13 cellular contexts compared by ENCODE assay signal in the genomic region with DNA sequence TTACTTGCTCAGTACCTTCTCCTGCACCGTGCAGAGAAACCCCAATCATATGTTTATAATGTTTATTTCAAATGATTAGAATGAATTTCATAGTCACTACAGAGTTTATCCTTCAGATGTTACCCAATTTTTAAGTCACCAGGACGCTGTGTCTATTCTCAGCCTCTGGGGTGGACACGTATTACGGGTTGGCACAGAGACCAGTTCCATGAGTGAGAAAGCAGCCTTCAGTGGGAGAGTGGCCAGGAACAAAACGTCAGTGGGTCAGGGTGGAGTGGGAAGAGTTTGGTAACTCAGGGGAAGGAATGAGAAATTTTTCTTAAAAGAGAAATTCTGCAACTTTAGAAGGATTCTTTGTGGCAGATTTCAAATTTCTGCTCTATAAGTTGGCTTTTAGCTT.
A peak's percentile ranks its signal among the peaks of the same experiment; 100 is the strongest.
DNase-seq lines count a peak whose midpoint lies in the region; ATAC-seq and TF ChIP-seq lines count a peak whose summit lies in the region.
"Had no signal": no experiment of that assay in that cellular context is flagged by ENCODE, and none has a peak within 500 bp of the region (broad histone marks: within the 10 kb centered on the region; RNA-seq: fewer than 3 reads in every experiment).

No MANE protein-coding gene starts in this region.

- peak overlapping the region; percentile 70 for H3K27ac ChIP-seq in left ventricle myocardium inferior (replicated peaks)
- peak overlapping the region; percentile 46 for H3K27ac ChIP-seq in psoas muscle

- H3K9me3 ChIP-seq in left ventricle myocardium inferior (replicated peaks) (no peaks in the 10 kb centered on the region), psoas muscle (no peaks in the 10 kb centered on the region)
- H3K9me3 ChIP-seq: BE2C had no signal

- DNase-seq in AG09319 (ENCODE audit: extremely low read depth, low read depth) = peak; percentile 88
- peak; percentile 67 for DNase-seq in astrocyte of the spinal cord (ENCODE audit: low read depth, low spot score)
- peak; percentile 77 for DNase-seq in left ventricle myocardium inferior
- peak; percentile 83 to 86 for DNase-seq in psoas muscle
- no peak for DNase-seq in NCI-H1694 treated with DMSO at 0.1 percent for 48 hours (lab: John Stamatoyannopoulos, UW)
- DNase-seq in stimulated activated CD8-positive, alpha-beta memory T cell treated with anti-CD3 and anti-CD28 coated beads, Interleukin-4, amount 100 ng/mL, for 48 hours = no peak
- no peak for DNase-seq in SW 1271 (lab: John Stamatoyannopoulos, UW)
- DNase-seq: activated T-cell treated with anti-CD3 and anti-CD28 coated beads, Interleukin-2, amount 50 U/mL, for 4 hours; BE2C; effector memory CD8-positive, alpha-beta T cell; NCI-H1436; stimulated activated CD4-positive, alpha-beta T cell treated with anti-CD3 and anti-CD28 coated beads, Interleukin-2, amount 100 ng/mL, for 24 hours had no signal

- H3K4me1 ChIP-seq in left ventricle myocardium inferior = peaks cover 29% of the 10 kb centered on the region
- no peaks in the 10 kb centered on the region for H3K4me1 ChIP-seq in psoas muscle
- H3K4me1 ChIP-seq: BE2C had no signal

- H3K4me3 ChIP-seq in astrocyte of the spinal cord (ENCODE audit: low read depth, low read length) (no peak overlapping the region), left ventricle myocardium inferior (peak overlapping the region; percentile 6), psoas muscle (no peak overlapping the region)

- in situ Hi-C loops in astrocyte of the spinal cord (cut with HindIII; ENCODE audit: low sequenced_read_pairs) = no loop called here

- intact Hi-C loops in left ventricle myocardium inferior (cut with micrococcal nuclease) = no loop called here
- intact Hi-C loops in psoas muscle (cut with DNase I) = no loop called here

- 18 to 27% (median 20%) methylated on average over 5 of the region's 5 CpGs for WGBS in psoas muscle, 3 donors

- no peaks in the 10 kb centered on the region for H3K27me3 ChIP-seq in left ventricle myocardium inferior (ENCODE audit: low read depth)
- no peaks in the 10 kb centered on the region for H3K27me3 ChIP-seq in psoas muscle (ENCODE audit: insufficient read depth in 3 of 3, low read length in 2 of 3)
- H3K27me3 ChIP-seq: BE2C had no signal

- H3K36me3 ChIP-seq in left ventricle myocardium inferior = no peaks in the 10 kb centered on the region
- no peaks in the 10 kb centered on the region for H3K36me3 ChIP-seq in psoas muscle (ENCODE audit: insufficient read depth in 1 of 2, low read depth in 1 of 2)
- H3K36me3 ChIP-seq: BE2C had no signal

- peak in 3 of 4 donors; percentile 88 to 93 (median 91) for ATAC-seq in psoas muscle
- no peak for ATAC-seq in HG02981 (IDR thresholded peaks at IDR 0.05; ENCODE audit: unreplicated experiment)
- ATAC-seq: activated T-cell treated with anti-CD3 and anti-CD28 coated beads, Interleukin-2, amount 50 U/mL, for 4 hours; effector memory CD8-positive, alpha-beta T cell had no signal

- TF ChIP-seq CTCF in AG09319 (IDR thresholded peaks at IDR 0.05; ENCODE audit: low read depth, low read length) = no peak
- TF ChIP-seq CTCF in astrocyte of the spinal cord (IDR thresholded peaks at IDR 0.05; ENCODE audit: low read depth, low read length) = no peak
- no peak for TF ChIP-seq CTCF in left ventricle myocardium inferior (IDR thresholded peaks at IDR 0.05; ENCODE audit: borderline replicate concordance)
- no peak for TF ChIP-seq CTCF in psoas muscle (IDR thresholded peaks at IDR 0.05)

Comparison
In these comparisons a context has a peak if more than half of its experiments do, and no peak if none do; other contexts are left out.
1. DNase-seq: peak in AG09319 (single experiment), astrocyte of the spinal cord (single experiment), left ventricle myocardium inferior (single experiment) and psoas muscle (2 of 2); none in NCI-H1694 treated with DMSO at 0.1 percent for 48 hours (single experiment), stimulated activated CD8-positive, alpha-beta memory T cell treated with anti-CD3 and anti-CD28 coated beads, Interleukin-4, amount 100 ng/mL, for 48 hours (single experiment) and SW 1271 (0 of 2).